Comparison of ENCODE assay signal across 23 cellular contexts in the genomic region with DNA sequence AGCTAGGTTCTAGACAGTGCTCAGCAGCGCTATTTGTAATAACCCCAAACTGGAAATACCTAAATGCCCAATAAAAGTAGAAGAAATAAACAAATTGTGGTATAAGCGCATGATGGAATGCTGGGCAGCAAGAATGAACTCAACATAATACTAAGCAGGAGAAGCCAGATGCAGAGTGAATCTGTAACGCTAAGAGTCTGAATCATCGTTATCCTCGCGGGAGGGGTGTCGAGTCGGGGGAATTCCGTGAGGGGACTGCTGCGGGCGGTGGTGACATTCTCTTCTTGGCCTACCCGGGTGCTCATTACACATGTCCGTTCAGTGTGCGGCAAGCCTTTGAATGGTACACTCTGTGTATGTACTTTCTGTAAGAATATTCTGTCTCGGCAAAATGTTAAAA.
DNase-seq lines count a peak whose midpoint lies in the region; ATAC-seq, FAIRE-seq and TF ChIP-seq lines count a peak whose summit lies in the region.
"Had no signal": no experiment of that assay in that cellular context is flagged by ENCODE, and none has a peak within 500 bp of the region (broad histone marks: within the 10 kb centered on the region; RNA-seq: fewer than 3 reads in every experiment).

No MANE protein-coding gene starts in this region.

- DNase-seq in A172 (ENCODE audit: low spot score) (peak; percentile 90), GM04503 (ENCODE audit: low read depth) (peak; percentile 52), RCC 7860 (ENCODE audit: low spot score) (peak; percentile 50), fibroblast of villous mesenchyme (ENCODE audit: low read depth) (peak; percentile 56), SIG-M5 (lab: John Stamatoyannopoulos, UW) (no peak), NCI-H146 treated with DMSO at 0.1 percent for 48 hours (lab: John Stamatoyannopoulos, UW; ENCODE audit: unreplicated experiment) (no peak), germinal center (ENCODE audit: low spot score) (no peak)
- DNase-seq: activated CD4-positive, alpha-beta T cell treated with anti-CD3 and anti-CD28 coated beads, Interleukin-2, amount 50 U/mL, for 48 hours; activated CD4-positive, CD25-positive, alpha-beta regulatory T cell; H9; NCI-H1105; NCI-H2029 treated with DMSO at 0.1 percent for 48 hours; NCI-H226; NCI-H774; sigmoid colon; stomach; T-helper 9 cell; tibial artery had no signal

- no peak for ATAC-seq in HG03342 (IDR thresholded peaks at IDR 0.05; ENCODE audit: unreplicated experiment)
- ATAC-seq: HepG2 had no signal

- no peak for FAIRE-seq in RCC 7860 (lab: Jason Lieb, UNC)
- FAIRE-seq: endothelial cell of umbilical vein, HepG2 had no signal

- TF ChIP-seq CTCF in fibroblast of villous mesenchyme (IDR thresholded peaks at IDR 0.05; ENCODE audit: insufficient read depth, low read depth, low read length): no peak

- H3K4me3 ChIP-seq in fibroblast of villous mesenchyme (ENCODE audit: low read depth, low read length): no peak overlapping the region
- H3K4me3 ChIP-seq: BLaER1, lung, sigmoid colon, stomach, tibial artery had no signal

Comparison
In these comparisons a context has a peak if more than half of its experiments do, and no peak if none do; other contexts are left out.
1. DNase-seq: peak in A172 (single experiment), GM04503 (single experiment), RCC 7860 (single experiment) and fibroblast of villous mesenchyme (single experiment); none in SIG-M5 (single experiment), NCI-H146 treated with DMSO at 0.1 percent for 48 hours (single experiment) and germinal center (single experiment).